Comparison of ENCODE assay signal across 9 cellular contexts in the genomic region with DNA sequence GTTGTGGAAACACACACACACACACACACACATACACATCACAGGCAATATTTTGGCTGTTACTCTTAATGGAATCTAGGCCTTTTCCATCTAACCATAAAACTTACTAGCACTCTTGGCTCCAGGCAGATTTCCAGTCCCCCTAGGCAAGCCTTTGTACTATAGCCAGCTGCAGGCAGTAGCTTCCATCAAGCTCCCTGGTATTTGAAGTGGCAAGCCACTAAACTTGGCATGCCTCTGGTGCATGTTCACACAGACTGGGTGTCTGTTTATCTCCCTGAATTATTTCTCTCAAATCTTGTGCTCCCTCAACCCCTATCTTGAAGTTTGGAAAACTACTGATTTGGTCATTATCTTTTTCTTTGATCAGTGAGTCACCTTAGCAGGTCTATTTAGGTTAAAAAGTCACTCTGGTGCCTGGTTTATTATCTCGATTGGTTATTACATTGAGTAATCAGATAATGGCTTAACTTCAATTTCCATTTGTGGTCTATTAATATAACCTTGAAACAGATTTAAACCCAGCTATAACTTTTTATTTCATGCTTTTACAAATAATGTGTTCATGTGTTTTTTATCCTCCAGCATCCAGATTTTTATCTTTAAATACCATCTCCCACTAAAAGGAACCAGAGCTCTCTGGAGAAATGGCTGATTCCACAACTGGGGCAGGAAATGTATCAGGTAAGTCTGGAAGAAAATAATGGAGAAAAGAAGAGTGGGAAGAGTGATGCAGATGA. TPM values are rescaled to one million over a fixed set of nuclear protein-coding genes. Genes with fewer than 3 reads are reported as not detected.
DNase-seq lines count a peak whose midpoint lies in the region; ATAC-seq and TF ChIP-seq lines count a peak whose summit lies in the region.
"Had no signal": no experiment of that assay in that cellular context is flagged by ENCODE, and none has a peak within 500 bp of the region (broad histone marks: within the 10 kb centered on the region; RNA-seq: fewer than 3 reads in every experiment).

No MANE protein-coding gene starts in this region.

- no peaks in the 10 kb centered on the region for H3K9me3 ChIP-seq in stomach

- no peaks in the 10 kb centered on the region for H3K27me3 ChIP-seq in stomach

- peak overlapping the region; percentile 78 for H3K4me3 Mint-ChIP-seq in activated naive CD8-positive, alpha-beta T cell
- no peak overlapping the region for H3K4me3 Mint-ChIP-seq in activated naive CD8-positive, alpha-beta T cell treated with anti-CD3 and anti-CD28 coated beads, Interleukin-2, amount 50 U/mL, for 24 hours
- H3K4me3 Mint-ChIP-seq in central memory CD8-positive, alpha-beta T cell, result peak overlapping the region; percentile 49
- H3K4me3 Mint-ChIP-seq in activated T-helper 17 cell treated with anti-CD3 and anti-CD28 coated beads, Interleukin-2, amount 50 U/mL, for 72 hours, result no peak overlapping the region

- no peak for ATAC-seq in activated naive CD8-positive, alpha-beta T cell treated with anti-CD3 and anti-CD28 coated beads, Interleukin-2, amount 50 U/mL, for 24 hours
- ATAC-seq in central memory CD8-positive, alpha-beta T cell (replicated peaks; ENCODE audit: extremely low read depth, poor library complexity, severe bottlenecking), result no peak
- ATAC-seq in HG03108 (IDR thresholded peaks at IDR 0.05; ENCODE audit: unreplicated experiment), result no peak
- ATAC-seq in activated T-helper 17 cell treated with anti-CD3 and anti-CD28 coated beads, Interleukin-2, amount 50 U/mL, for 72 hours (replicated peaks), result no peak

- TF ChIP-seq POLR2A in stomach (IDR thresholded peaks at IDR 0.05), result no peak

- no peak for DNase-seq in activated naive CD8-positive, alpha-beta T cell treated with anti-CD3 and anti-CD28 coated beads, Interleukin-2, amount 50 U/mL, for 24 hours
- DNase-seq in NCI-H69 (lab: John Stamatoyannopoulos, UW) (peak; percentile 12), stomach (no peak), GM03348 (ENCODE audit: low spot score) (no peak)
- DNase-seq in central memory CD8-positive, alpha-beta T cell (ENCODE audit: low spot score in 2 of 2), result no peak
- DNase-seq: stimulated activated CD4-positive, alpha-beta T cell treated with anti-CD3 and anti-CD28 coated beads, Interleukin-2, amount 100 ng/mL, for 24 hours had no signal

- no peak overlapping the region for H3K4me3 ChIP-seq in stomach

- peaks cover 37% of the 10 kb centered on the region for H3K4me1 Mint-ChIP-seq in activated naive CD8-positive, alpha-beta T cell (ENCODE audit: low read depth)
- peaks cover 34% of the 10 kb centered on the region for H3K4me1 Mint-ChIP-seq in activated naive CD8-positive, alpha-beta T cell treated with anti-CD3 and anti-CD28 coated beads, Interleukin-2, amount 50 U/mL, for 24 hours
- peaks cover 30% of the 10 kb centered on the region for H3K4me1 Mint-ChIP-seq in central memory CD8-positive, alpha-beta T cell
- H3K4me1 Mint-ChIP-seq in activated T-helper 17 cell treated with anti-CD3 and anti-CD28 coated beads, Interleukin-2, amount 50 U/mL, for 72 hours, result peaks cover 18% of the 10 kb centered on the region

- H3K27ac ChIP-seq in stomach, result peak overlapping the region; percentile 38 to 98 (median 98)

- WGBS in stomach, 5 donors, result 19 to 33% (median 23%) methylated on average over 1 of the region's 1 CpG

- peaks cover 10% of the 10 kb centered on the region for H3K36me3 Mint-ChIP-seq in activated naive CD8-positive, alpha-beta T cell
- peaks cover 18% of the 10 kb centered on the region for H3K36me3 Mint-ChIP-seq in activated naive CD8-positive, alpha-beta T cell treated with anti-CD3 and anti-CD28 coated beads, Interleukin-2, amount 50 U/mL, for 24 hours (ENCODE audit: low read depth)
- H3K36me3 Mint-ChIP-seq in central memory CD8-positive, alpha-beta T cell (ENCODE audit: insufficient read depth), result peaks cover 17% of the 10 kb centered on the region
- H3K36me3 Mint-ChIP-seq in activated T-helper 17 cell treated with anti-CD3 and anti-CD28 coated beads, Interleukin-2, amount 50 U/mL, for 72 hours (ENCODE audit: low read depth), result peaks cover 5% of the 10 kb centered on the region

- no peak for TF ChIP-seq EP300 in stomach (IDR thresholded peaks at IDR 0.05)

- intact Hi-C loops in stomach (cut with DNase I; ENCODE audit: low total_unique reads), result no loop called here

- H3K27me3 Mint-ChIP-seq in activated naive CD8-positive, alpha-beta T cell, result no peaks in the 10 kb centered on the region
- no peaks in the 10 kb centered on the region for H3K27me3 Mint-ChIP-seq in activated naive CD8-positive, alpha-beta T cell treated with anti-CD3 and anti-CD28 coated beads, Interleukin-2, amount 50 U/mL, for 24 hours
- H3K27me3 Mint-ChIP-seq in central memory CD8-positive, alpha-beta T cell, result no peaks in the 10 kb centered on the region
- no peaks in the 10 kb centered on the region for H3K27me3 Mint-ChIP-seq in activated T-helper 17 cell treated with anti-CD3 and anti-CD28 coated beads, Interleukin-2, amount 50 U/mL, for 72 hours

- TF ChIP-seq CTCF in stomach (IDR thresholded peaks at IDR 0.05), result no peak

- peak overlapping the region; percentile 89 for H3K27ac Mint-ChIP-seq in activated naive CD8-positive, alpha-beta T cell
- no peak overlapping the region for H3K27ac Mint-ChIP-seq in activated naive CD8-positive, alpha-beta T cell treated with anti-CD3 and anti-CD28 coated beads, Interleukin-2, amount 50 U/mL, for 24 hours
- no peak overlapping the region for H3K27ac Mint-ChIP-seq in central memory CD8-positive, alpha-beta T cell (ENCODE audit: low read depth)
- no peak overlapping the region for H3K27ac Mint-ChIP-seq in activated T-helper 17 cell treated with anti-CD3 and anti-CD28 coated beads, Interleukin-2, amount 50 U/mL, for 72 hours

- peaks cover 25 to 41% (median 34%) of the 10 kb centered on the region in 4 donors for H3K4me1 ChIP-seq in stomach

- no peaks in the 10 kb centered on the region for H3K9me3 Mint-ChIP-seq in activated naive CD8-positive, alpha-beta T cell (ENCODE audit: low read depth)
- H3K9me3 Mint-ChIP-seq in activated naive CD8-positive, alpha-beta T cell treated with anti-CD3 and anti-CD28 coated beads, Interleukin-2, amount 50 U/mL, for 24 hours, result no peaks in the 10 kb centered on the region
- H3K9me3 Mint-ChIP-seq in central memory CD8-positive, alpha-beta T cell, result no peaks in the 10 kb centered on the region
- H3K9me3 Mint-ChIP-seq in activated T-helper 17 cell treated with anti-CD3 and anti-CD28 coated beads, Interleukin-2, amount 50 U/mL, for 72 hours, result no peaks in the 10 kb centered on the region

- peaks cover 7 to 10% (median 8%) of the 10 kb centered on the region in 4 donors for H3K36me3 ChIP-seq in stomach

RNA-seq across cellular contexts. Expression of gene RBM15, which starts 2.7 kb away (rescaled TPM):
- 10 to 100 TPM; 29.0 to 58.6 (median 40.3) TPM for total RNA-seq in stomach
- 1 to 10 TPM; 1.5 to 2.4 (median 2.1) TPM for polyA plus RNA-seq in stomach
- 10 to 100 TPM; 61.8 to 86.2 TPM for total RNA-seq in activated T-helper 17 cell treated with anti-CD3 and anti-CD28 coated beads, Interleukin-2, amount 50 U/mL, for 72 hours

RNA-seq across cellular contexts. Expression of gene SLC16A4, which starts 54.4 kb away (rescaled TPM):
- 10 to 100 TPM in 1 of 5 donors, 1 to 10 TPM in 2, under 1 TPM in 1, not detected in 1; 0.89 to 11.1 (median 3.8) TPM for total RNA-seq in stomach
- 1 to 10 TPM; 1.7 to 8.7 (median 2.6) TPM for polyA plus RNA-seq in stomach
- under 1 TPM; 0.19 to 0.58 TPM for total RNA-seq in activated T-helper 17 cell treated with anti-CD3 and anti-CD28 coated beads, Interleukin-2, amount 50 U/mL, for 72 hours

Comparison
In these comparisons a context has a peak if more than half of its experiments do, and no peak if none do; other contexts are left out.
1. H3K4me3 Mint-ChIP-seq: peak in activated naive CD8-positive, alpha-beta T cell (single experiment) and central memory CD8-positive, alpha-beta T cell (single experiment); none in activated naive CD8-positive, alpha-beta T cell treated with anti-CD3 and anti-CD28 coated beads, Interleukin-2, amount 50 U/mL, for 24 hours (single experiment) and activated T-helper 17 cell treated with anti-CD3 and anti-CD28 coated beads, Interleukin-2, amount 50 U/mL, for 72 hours (single experiment).